ENCODE assay signal across 1 cellular context in genomic region chr19:4246767-4247593, GRCh38.
TF ChIP-seq lines count a peak whose summit lies in the region.

Gene YJU2, plus strand, starts transcription at chr19:4247080. Its CDS starts 67 bp downstream, at chr19:4247147.

TF ChIP-seq in HepG2, 621 proteins besides CTCF, POLR2A, EP300 and RAD21 (continued from another document and continues in another):
- TF ChIP-seq KDM5B (CRISPR knock-in tag; IDR thresholded peaks at IDR 0.05; ENCODE audit: borderline replicate concordance) (no peak), ZNF350 (CRISPR knock-in tag; IDR thresholded peaks at IDR 0.05; ENCODE audit: borderline replicate concordance, low read depth) (no peak; the same call in 1 of the 2 replicates), DNMT3B (CRISPR knock-in tag; conservative IDR thresholded peaks at IDR 0.05) (no peak), NFRKB (IDR thresholded peaks at IDR 0.05) (no peak), CENPX (CRISPR knock-in tag; IDR thresholded peaks at IDR 0.05) (no peak), ZSCAN25 (CRISPR knock-in tag; IDR thresholded peaks at IDR 0.05) (no peak), ZNF784 (CRISPR knock-in tag; IDR thresholded peaks at IDR 0.05; ENCODE audit: borderline replicate concordance) (no peak), ZSCAN21 (CRISPR knock-in tag; IDR thresholded peaks at IDR 0.05; ENCODE audit: borderline replicate concordance) (no peak; the same call in 1 of the 2 replicates), ZKSCAN8 (CRISPR knock-in tag; IDR thresholded peaks at IDR 0.05; ENCODE audit: borderline replicate concordance) (peak; percentile 81; the same call in 1 of the 2 replicates), SNRNP70 (IDR thresholded peaks at IDR 0.05; ENCODE audit: low read depth, low read length) (no peak), ZNF3 (CRISPR knock-in tag; IDR thresholded peaks at IDR 0.05) (no peak), PBX2 (CRISPR knock-in tag; IDR thresholded peaks at IDR 0.05) (peak; percentile 100), ZNF317 (CRISPR knock-in tag; IDR thresholded peaks at IDR 0.05) (peak; percentile 67; the same call in 1 of the 2 replicates), ZMAT5 (CRISPR knock-in tag; IDR thresholded peaks at IDR 0.05; ENCODE audit: borderline replicate concordance, low read depth) (no peak), NBN (conservative IDR thresholded peaks at IDR 0.05) (no peak), MLLT10 (CRISPR knock-in tag; IDR thresholded peaks at IDR 0.05) (no peak), ZNF136 (CRISPR knock-in tag; IDR thresholded peaks at IDR 0.05; ENCODE audit: low read depth) (no peak), DR1 (CRISPR knock-in tag; IDR thresholded peaks at IDR 0.05) (no peak), PPARG (CRISPR knock-in tag; conservative IDR thresholded peaks at IDR 0.05) (peak; percentile 56), RNF2 (conservative IDR thresholded peaks at IDR 0.05; ENCODE audit: low read depth) (0 out of 2 replicates have a peak, but pooled peaks have one; percentile 45), SNAPC5 (CRISPR knock-in tag; IDR thresholded peaks at IDR 0.05; ENCODE audit: borderline replicate concordance) (no peak), NFE2 (CRISPR knock-in tag; IDR thresholded peaks at IDR 0.05) (no peak), RORA (CRISPR knock-in tag; IDR thresholded peaks at IDR 0.05) (no peak), ZNF205 (CRISPR knock-in tag; IDR thresholded peaks at IDR 0.05) (peak; percentile 87; the same call in 1 of the 2 replicates), EZH2 (conservative IDR thresholded peaks at IDR 0.05; ENCODE audit: low read depth, low read length) (no peak), IRF1 (CRISPR knock-in tag; IDR thresholded peaks at IDR 0.05; ENCODE audit: low read depth) (no peak), ZNF674 (CRISPR knock-in tag; IDR thresholded peaks at IDR 0.05; ENCODE audit: low read depth) (no peak), SRSF9 (IDR thresholded peaks at IDR 0.05; ENCODE audit: borderline replicate concordance, insufficient read depth, low read depth, low read length, poor library complexity, severe bottlenecking) (no peak), ZNF777 (CRISPR knock-in tag; IDR thresholded peaks at IDR 0.05) (peak; percentile 69; the same call in 1 of the 2 replicates), MIER3 (CRISPR knock-in tag; IDR thresholded peaks at IDR 0.05; ENCODE audit: borderline replicate concordance) (peak; percentile 26; the same call in 1 of the 2 replicates), HNRNPH1 (optimal IDR thresholded peaks at IDR 0.05; ENCODE audit: low read depth, low read length) (no peak), KLF12 (CRISPR knock-in tag; IDR thresholded peaks at IDR 0.05; ENCODE audit: borderline replicate concordance) (no peak; the same call in 1 of the 2 replicates), HMGXB3 (CRISPR knock-in tag; IDR thresholded peaks at IDR 0.05; ENCODE audit: borderline replicate concordance) (peak; percentile 53; the same call in 1 of the 2 replicates), ZNF703 (CRISPR knock-in tag; IDR thresholded peaks at IDR 0.05; ENCODE audit: borderline replicate concordance) (no peak), GABPB1 (CRISPR knock-in tag; IDR thresholded peaks at IDR 0.05) (peak; percentile 97), GABPA (IDR thresholded peaks at IDR 0.05; ENCODE audit: low read depth, low read length) (peak; percentile 85), GABPA (CRISPR knock-in tag; IDR thresholded peaks at IDR 0.05; ENCODE audit: low read depth) (peak; percentile 99), ZNF280B (CRISPR knock-in tag; IDR thresholded peaks at IDR 0.05; ENCODE audit: borderline replicate concordance) (no peak; the same call in 1 of the 2 replicates), ZNF18 (CRISPR knock-in tag; IDR thresholded peaks at IDR 0.05; ENCODE audit: insufficient replicate concordance) (peak; percentile 34), TFE3 (CRISPR knock-in tag; IDR thresholded peaks at IDR 0.05) (no peak), AKNA (CRISPR knock-in tag; IDR thresholded peaks at IDR 0.05; ENCODE audit: borderline replicate concordance) (no peak), ZNF614 (CRISPR knock-in tag; IDR thresholded peaks at IDR 0.05; ENCODE audit: borderline replicate concordance) (0 out of 2 replicates have a peak, but pooled peaks have one; percentile 56), IRF2 (CRISPR knock-in tag; IDR thresholded peaks at IDR 0.05) (peak; percentile 19; the same call in 1 of the 2 replicates), ZNF333 (CRISPR knock-in tag; IDR thresholded peaks at IDR 0.05; ENCODE audit: borderline replicate concordance) (no peak), ZNF232 (CRISPR knock-in tag; IDR thresholded peaks at IDR 0.05; ENCODE audit: borderline replicate concordance) (0 out of 2 replicates have a peak, but pooled peaks have one; percentile 9), NR0B2 (CRISPR knock-in tag; IDR thresholded peaks at IDR 0.05) (no peak)
